17 cellular contexts compared by ENCODE assay signal in the genomic region with DNA sequence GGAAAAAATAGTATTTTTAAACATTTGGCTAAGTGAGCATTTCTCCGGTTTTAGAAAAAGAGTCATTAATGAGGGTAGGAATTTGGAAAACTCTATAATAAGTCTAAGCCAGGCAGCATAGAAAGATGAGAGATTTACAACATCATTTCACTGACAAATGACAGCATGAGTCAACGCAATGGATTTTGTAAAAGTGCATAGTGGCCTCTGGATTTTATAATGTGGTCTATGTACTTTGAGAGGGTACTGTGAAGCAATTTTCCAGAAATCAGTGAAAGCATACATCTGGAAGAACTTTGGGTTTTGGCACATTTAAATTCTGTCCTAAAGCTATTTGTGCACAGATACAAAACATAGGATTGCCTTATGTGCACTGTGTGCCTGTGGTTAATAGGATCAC.
DNase-seq lines count a peak whose midpoint lies in the region; ATAC-seq and TF ChIP-seq lines count a peak whose summit lies in the region.
"Had no signal": no experiment of that assay in that cellular context is flagged by ENCODE, and none has a peak within 500 bp of the region (broad histone marks: within the 10 kb centered on the region; RNA-seq: fewer than 3 reads in every experiment).

No MANE protein-coding gene starts in this region.

- ATAC-seq in GM19397 (IDR thresholded peaks at IDR 0.05; ENCODE audit: unreplicated experiment) (no peak), HG02840 (IDR thresholded peaks at IDR 0.05; ENCODE audit: low FRiP score, unreplicated experiment) (no peak)
- ATAC-seq: activated CD4-positive, CD25-positive, alpha-beta regulatory T cell treated with anti-CD3 and anti-CD28 coated beads, Interleukin-2, amount 50 U/mL, for 24 hours; activated naive CD4-positive, alpha-beta T cell treated with anti-CD3 and anti-CD28 coated beads, Interleukin-2, amount 50 U/mL, for 72 hours; psoas muscle had no signal

- no peak overlapping the region for H3K4me3 ChIP-seq in AG10803 (ENCODE audit: low read length)
- H3K4me3 ChIP-seq: BLaER1 treated with 17β-estradiol and CSF1 and Interleukin-3, amounts not matched to agents 10 nM and 100 nM; psoas muscle had no signal

- TF ChIP-seq CTCF in AG10803 (conservative IDR thresholded peaks at IDR 0.05; ENCODE audit: low read length): no peak

- peak; percentile 97 for DNase-seq in AG10803 (ENCODE audit: low read depth)
- peak; percentile 80 for DNase-seq in M059J (ENCODE audit: low read depth)
- peak; percentile 51 for DNase-seq in epidermal melanocyte (ENCODE audit: insufficient read length, low spot score)
- peak; percentile 44 for DNase-seq in non-pigmented ciliary epithelial cell (ENCODE audit: low read depth)
- DNase-seq in NCI-H1048 (lab: John Stamatoyannopoulos, UW): no peak
- DNase-seq in NCI-H524 (lab: John Stamatoyannopoulos, UW): no peak
- DNase-seq: DMS79; erythroblast; psoas muscle; stimulated activated CD4-positive, alpha-beta T cell treated with anti-CD3 and anti-CD28 coated beads, Interleukin-1b, Interleukin-23, amount 100 ng/mL, for 48 hours; stimulated activated CD8-positive, alpha-beta memory T cell treated with anti-CD3 and anti-CD28 coated beads, Interleukin-4, amount 100 ng/mL, for 48 hours; T-helper 1 cell had no signal

Comparison
In these comparisons a context has a peak if more than half of its experiments do, and no peak if none do; other contexts are left out.
1. DNase-seq: peak in AG10803 (single experiment), M059J (single experiment), epidermal melanocyte (single experiment) and non-pigmented ciliary epithelial cell (single experiment); none in NCI-H1048 (single experiment) and NCI-H524 (0 of 2).